2 cellular contexts compared by ENCODE assay signal in genomic region chr1:9721606-9722377, GRCh38.
A peak's percentile ranks its signal among the peaks of the same experiment; 100 is the strongest.
TF ChIP-seq lines count a peak whose summit lies in the region.

No MANE protein-coding gene starts in this region.

TF ChIP-seq in K562, 482 proteins besides CTCF, POLR2A, EP300 and RAD21 (continued from another document and continues in another):
- TF ChIP-seq, protein P1, sequence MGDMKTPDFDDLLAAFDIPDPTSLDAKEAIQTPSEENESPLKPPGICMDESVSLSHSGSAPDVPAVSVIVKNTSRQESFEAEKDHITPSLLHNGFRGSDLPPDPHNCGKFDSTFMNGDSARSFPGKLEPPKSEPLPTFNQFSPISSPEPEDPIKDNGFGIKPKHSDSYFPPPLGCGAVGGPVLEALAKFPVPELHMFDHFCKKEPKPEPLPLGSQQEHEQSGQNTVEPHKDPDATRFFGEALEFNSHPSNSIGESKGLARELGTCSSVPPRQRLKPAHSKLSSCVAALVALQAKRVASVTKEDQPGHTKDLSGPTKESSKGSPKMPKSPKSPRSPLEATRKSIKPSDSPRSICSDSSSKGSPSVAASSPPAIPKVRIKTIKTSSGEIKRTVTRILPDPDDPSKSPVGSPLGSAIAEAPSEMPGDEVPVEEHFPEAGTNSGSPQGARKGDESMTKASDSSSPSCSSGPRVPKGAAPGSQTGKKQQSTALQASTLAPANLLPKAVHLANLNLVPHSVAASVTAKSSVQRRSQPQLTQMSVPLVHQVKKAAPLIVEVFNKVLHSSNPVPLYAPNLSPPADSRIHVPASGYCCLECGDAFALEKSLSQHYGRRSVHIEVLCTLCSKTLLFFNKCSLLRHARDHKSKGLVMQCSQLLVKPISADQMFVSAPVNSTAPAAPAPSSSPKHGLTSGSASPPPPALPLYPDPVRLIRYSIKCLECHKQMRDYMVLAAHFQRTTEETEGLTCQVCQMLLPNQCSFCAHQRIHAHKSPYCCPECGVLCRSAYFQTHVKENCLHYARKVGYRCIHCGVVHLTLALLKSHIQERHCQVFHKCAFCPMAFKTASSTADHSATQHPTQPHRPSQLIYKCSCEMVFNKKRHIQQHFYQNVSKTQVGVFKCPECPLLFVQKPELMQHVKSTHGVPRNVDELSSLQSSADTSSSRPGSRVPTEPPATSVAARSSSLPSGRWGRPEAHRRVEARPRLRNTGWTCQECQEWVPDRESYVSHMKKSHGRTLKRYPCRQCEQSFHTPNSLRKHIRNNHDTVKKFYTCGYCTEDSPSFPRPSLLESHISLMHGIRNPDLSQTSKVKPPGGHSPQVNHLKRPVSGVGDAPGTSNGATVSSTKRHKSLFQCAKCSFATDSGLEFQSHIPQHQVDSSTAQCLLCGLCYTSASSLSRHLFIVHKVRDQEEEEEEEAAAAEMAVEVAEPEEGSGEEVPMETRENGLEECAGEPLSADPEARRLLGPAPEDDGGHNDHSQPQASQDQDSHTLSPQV (IDR thresholded peaks at IDR 0.05), result peak; percentile 57; the same call in 1 of the 2 replicates
- TF ChIP-seq YY1 (IDR thresholded peaks at IDR 0.05; ENCODE audit: borderline replicate concordance in 1 of 3, control insufficient read depth in 1 of 3, extremely low read depth in 1 of 3, insufficient read depth in 3 of 3, insufficient read length in 1 of 3, insufficient replicate concordance in 2 of 3, low read depth in 1 of 3, low read length in 2 of 3) (peak in 1 of 3 experiments; percentile 28), ZNF143 (CRISPR knock-in tag; IDR thresholded peaks at IDR 0.05) (no peak), BHLHE40 (IDR thresholded peaks at IDR 0.05; ENCODE audit: low read length) (peak; percentile 64), SMC3 (conservative IDR thresholded peaks at IDR 0.05; ENCODE audit: insufficient read depth, low read depth, low read length) (peak; percentile 54), ZNF830 (CRISPR knock-in tag; IDR thresholded peaks at IDR 0.05) (0 out of 2 replicates have a peak, but pooled peaks have one; percentile 27), TARDBP (IDR thresholded peaks at IDR 0.05) (no peak), ETV5 (CRISPR knock-in tag; IDR thresholded peaks at IDR 0.05; ENCODE audit: low read depth) (0 out of 2 replicates have a peak, but pooled peaks have one; percentile 25), RB1 (IDR thresholded peaks at IDR 0.05; ENCODE audit: low read depth) (peak; percentile 53; the same call in 1 of the 2 replicates), EGR1 (conservative IDR thresholded peaks at IDR 0.05) (peak; percentile 31; the same call in 1 of the 2 replicates), BACH1 (tag; IDR thresholded peaks at IDR 0.05) (no peak), CBX1 (IDR thresholded peaks at IDR 0.05; ENCODE audit: low read depth) (no peak), SP1 (CRISPR knock-in tag; IDR thresholded peaks at IDR 0.05) (peak; percentile 23; the same call in 1 of the 2 replicates), ZKSCAN1 (IDR thresholded peaks at IDR 0.05; ENCODE audit: low read depth, low read length) (0 out of 2 replicates have a peak, but pooled peaks have one; percentile 8), POLR3G (IDR thresholded peaks at IDR 0.05; ENCODE audit: extremely low read depth, insufficient read length, insufficient replicate concordance) (no peak)
- TF ChIP-seq, protein P2, sequence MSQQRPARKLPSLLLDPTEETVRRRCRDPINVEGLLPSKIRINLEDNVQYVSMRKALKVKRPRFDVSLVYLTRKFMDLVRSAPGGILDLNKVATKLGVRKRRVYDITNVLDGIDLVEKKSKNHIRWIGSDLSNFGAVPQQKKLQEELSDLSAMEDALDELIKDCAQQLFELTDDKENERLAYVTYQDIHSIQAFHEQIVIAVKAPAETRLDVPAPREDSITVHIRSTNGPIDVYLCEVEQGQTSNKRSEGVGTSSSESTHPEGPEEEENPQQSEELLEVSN (IDR thresholded peaks at IDR 0.05; ENCODE audit: borderline replicate concordance in 1 of 2, extremely low read depth in 1 of 2, insufficient read depth in 1 of 2, insufficient read length in 1 of 2, low read depth in 1 of 2, low read length in 1 of 2, poor library complexity in 1 of 2, severe bottlenecking in 1 of 2), result peak; percentile 14 to 24
- TF ChIP-seq, protein P3, sequence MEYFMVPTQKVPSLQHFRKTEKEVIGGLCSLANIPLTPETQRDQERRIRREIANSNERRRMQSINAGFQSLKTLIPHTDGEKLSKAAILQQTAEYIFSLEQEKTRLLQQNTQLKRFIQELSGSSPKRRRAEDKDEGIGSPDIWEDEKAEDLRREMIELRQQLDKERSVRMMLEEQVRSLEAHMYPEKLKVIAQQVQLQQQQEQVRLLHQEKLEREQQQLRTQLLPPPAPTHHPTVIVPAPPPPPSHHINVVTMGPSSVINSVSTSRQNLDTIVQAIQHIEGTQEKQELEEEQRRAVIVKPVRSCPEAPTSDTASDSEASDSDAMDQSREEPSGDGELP (CRISPR knock-in tag; IDR thresholded peaks at IDR 0.05; ENCODE audit: borderline replicate concordance), result peak; percentile 33; the same call in 1 of the 2 replicates
- TF ChIP-seq, protein P4, sequence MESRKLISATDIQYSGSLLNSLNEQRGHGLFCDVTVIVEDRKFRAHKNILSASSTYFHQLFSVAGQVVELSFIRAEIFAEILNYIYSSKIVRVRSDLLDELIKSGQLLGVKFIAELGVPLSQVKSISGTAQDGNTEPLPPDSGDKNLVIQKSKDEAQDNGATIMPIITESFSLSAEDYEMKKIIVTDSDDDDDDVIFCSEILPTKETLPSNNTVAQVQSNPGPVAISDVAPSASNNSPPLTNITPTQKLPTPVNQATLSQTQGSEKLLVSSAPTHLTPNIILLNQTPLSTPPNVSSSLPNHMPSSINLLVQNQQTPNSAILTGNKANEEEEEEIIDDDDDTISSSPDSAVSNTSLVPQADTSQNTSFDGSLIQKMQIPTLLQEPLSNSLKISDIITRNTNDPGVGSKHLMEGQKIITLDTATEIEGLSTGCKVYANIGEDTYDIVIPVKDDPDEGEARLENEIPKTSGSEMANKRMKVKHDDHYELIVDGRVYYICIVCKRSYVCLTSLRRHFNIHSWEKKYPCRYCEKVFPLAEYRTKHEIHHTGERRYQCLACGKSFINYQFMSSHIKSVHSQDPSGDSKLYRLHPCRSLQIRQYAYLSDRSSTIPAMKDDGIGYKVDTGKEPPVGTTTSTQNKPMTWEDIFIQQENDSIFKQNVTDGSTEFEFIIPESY (CRISPR knock-in tag; IDR thresholded peaks at IDR 0.05), result peak; percentile 70; the same call in 1 of the 2 replicates

TF ChIP-seq in liver, 16 proteins besides CTCF, POLR2A, EP300 and RAD21 (continued from another document):
- TF ChIP-seq REST (IDR thresholded peaks at IDR 0.05), result no peak
- no peak for TF ChIP-seq FOXA2 (IDR thresholded peaks at IDR 0.05)
